Comparison of ENCODE assay signal across 1 cellular context in the genomic region with DNA sequence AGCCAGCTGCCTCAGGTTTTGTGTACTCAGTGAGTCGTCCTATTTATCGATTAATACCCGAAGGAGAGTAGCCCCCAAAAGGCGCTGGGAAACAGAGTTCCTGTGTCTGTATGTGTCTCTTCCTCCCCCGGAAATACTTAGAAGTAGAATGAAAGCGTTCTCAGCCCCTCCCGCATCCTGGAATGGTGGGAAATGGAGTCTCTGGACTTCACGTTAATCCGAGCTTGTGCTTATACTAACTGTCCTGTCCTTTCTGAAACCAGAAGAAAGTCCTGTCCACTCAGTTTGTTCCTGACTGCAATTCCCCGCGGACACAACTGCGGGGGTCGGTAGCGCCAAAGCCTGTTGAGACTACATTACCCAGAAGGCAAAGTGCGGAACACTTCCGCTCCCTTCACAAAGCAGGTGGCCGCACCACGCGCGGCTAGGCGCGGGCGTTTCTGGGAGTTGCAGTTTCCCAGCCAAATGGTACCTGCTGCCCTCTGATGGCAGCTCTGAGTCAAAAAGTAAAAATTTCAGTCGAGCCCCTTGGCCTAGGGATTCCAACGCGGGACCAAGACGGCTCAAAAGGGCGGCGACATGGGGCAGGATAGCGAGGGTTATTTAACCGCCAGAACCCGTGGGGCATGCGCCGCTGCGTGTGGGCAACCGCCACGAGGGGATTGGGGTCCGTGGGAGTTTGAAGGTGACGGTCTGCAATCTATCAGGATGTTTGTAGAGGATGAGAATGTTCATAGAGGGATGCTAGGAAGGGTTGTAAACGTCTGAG.
A peak's percentile ranks its signal among the peaks of the same experiment; 100 is the strongest.
TF ChIP-seq lines count a peak whose summit lies in the region.

No MANE protein-coding gene starts in this region.

TF ChIP-seq in H1, 55 proteins besides CTCF, POLR2A, EP300 and RAD21:
- TF ChIP-seq ASH2L (IDR thresholded peaks at IDR 0.05; ENCODE audit: low read length) (no peak), BACH1 (IDR thresholded peaks at IDR 0.05; ENCODE audit: low read length) (peak; percentile 24; the same call in 1 of the 2 replicates), MAFK (IDR thresholded peaks at IDR 0.05; ENCODE audit: low read depth, low read length) (no peak), POU5F1 (IDR thresholded peaks at IDR 0.05; ENCODE audit: low read depth, low read length) (no peak), POLR2AphosphoS5 (IDR thresholded peaks at IDR 0.05; ENCODE audit: low read depth, low read length) (no peak; the same call in 1 of the 2 replicates), CTBP2 (IDR thresholded peaks at IDR 0.05; ENCODE audit: borderline replicate concordance, insufficient read depth, insufficient read length, low read length) (no peak), JUND (IDR thresholded peaks at IDR 0.05; ENCODE audit: low read length) (no peak), SIX5 (IDR thresholded peaks at IDR 0.05; ENCODE audit: low read depth, low read length) (peak; percentile 98), RFX5 (IDR thresholded peaks at IDR 0.05; ENCODE audit: borderline replicate concordance, low read depth, low read length) (no peak), CBX8 (IDR thresholded peaks at IDR 0.05; ENCODE audit: borderline replicate concordance, low read depth, low read length) (no peak), BCL11A (IDR thresholded peaks at IDR 0.05; ENCODE audit: low read depth in 2 of 2, low read length in 2 of 2) (no peak), ZNF274 (IDR thresholded peaks at IDR 0.05; ENCODE audit: borderline replicate concordance, extremely low read depth, low read length) (no peak), KDM5A (IDR thresholded peaks at IDR 0.05; ENCODE audit: low read length) (no peak), JUN (IDR thresholded peaks at IDR 0.05; ENCODE audit: low read depth, low read length) (no peak), YY1 (IDR thresholded peaks at IDR 0.05; ENCODE audit: low read depth, low read length) (peak; percentile 79), HDAC6 (IDR thresholded peaks at IDR 0.05; ENCODE audit: low read depth, low read length) (no peak), EZH2 (IDR thresholded peaks at IDR 0.05; ENCODE audit: low read depth, low read length, severe bottlenecking) (no peak), CREB1 (IDR thresholded peaks at IDR 0.05) (peak; percentile 80), CHD2 (IDR thresholded peaks at IDR 0.05; ENCODE audit: low read length) (peak; percentile 78), SP1 (IDR thresholded peaks at IDR 0.05; ENCODE audit: low read depth, low read length) (0 out of 2 replicates have a peak, but pooled peaks have one; percentile 43), RNF2 (IDR thresholded peaks at IDR 0.05; ENCODE audit: borderline replicate concordance, low read depth, low read length, missing control alignments, poor library complexity, severe bottlenecking) (no peak), KDM4A (IDR thresholded peaks at IDR 0.05; ENCODE audit: low read depth, low read length, severe bottlenecking) (no peak), TAF7 (optimal IDR thresholded peaks at IDR 0.05; ENCODE audit: borderline replicate concordance, low read depth, low read length) (no peak), RXRA (IDR thresholded peaks at IDR 0.05; ENCODE audit: insufficient read depth, low read depth, low read length) (no peak), TBP (IDR thresholded peaks at IDR 0.05; ENCODE audit: low read depth, low read length) (peak; percentile 22; the same call in 1 of the 2 replicates), SIRT6 (IDR thresholded peaks at IDR 0.05; ENCODE audit: low read length) (no peak), NRF1 (IDR thresholded peaks at IDR 0.05; ENCODE audit: low read depth, low read length) (no peak), CEBPB (IDR thresholded peaks at IDR 0.05; ENCODE audit: low read depth, low read length) (no peak), RBBP5 (IDR thresholded peaks at IDR 0.05; ENCODE audit: borderline replicate concordance, low read depth, low read length) (no peak), EGR1 (IDR thresholded peaks at IDR 0.05; ENCODE audit: borderline replicate concordance, low read depth, low read length) (0 out of 2 replicates have a peak, but pooled peaks have one; percentile 5), BRCA1 (IDR thresholded peaks at IDR 0.05; ENCODE audit: low read depth, low read length) (no peak), CHD1 (IDR thresholded peaks at IDR 0.05; ENCODE audit: low read depth, low read length) (no peak), TEAD4 (IDR thresholded peaks at IDR 0.05; ENCODE audit: low read depth, low read length) (peak; percentile 66; the same call in 1 of the 2 replicates), SRF (IDR thresholded peaks at IDR 0.05; ENCODE audit: low read depth, low read length) (no peak), SUZ12 (IDR thresholded peaks at IDR 0.05; ENCODE audit: low read length) (no peak), KDM1A (IDR thresholded peaks at IDR 0.05; ENCODE audit: borderline replicate concordance, low read length) (no peak), FOSL1 (IDR thresholded peaks at IDR 0.05; ENCODE audit: insufficient read depth, low read depth, low read length) (no peak), SP4 (IDR thresholded peaks at IDR 0.05; ENCODE audit: low read length) (peak; percentile 74; the same call in 1 of the 2 replicates), CBX5 (IDR thresholded peaks at IDR 0.05; ENCODE audit: low read depth, low read length) (no peak), PHF8 (conservative IDR thresholded peaks at IDR 0.05; ENCODE audit: low read depth, low read length) (no peak), TCF12 (IDR thresholded peaks at IDR 0.05; ENCODE audit: low read depth, low read length) (0 out of 2 replicates have a peak, but pooled peaks have one; percentile 52), NANOG (IDR thresholded peaks at IDR 0.05; ENCODE audit: insufficient read depth, low read depth, low read length, poor library complexity, severe bottlenecking) (peak; percentile 7), SIN3A (conservative IDR thresholded peaks at IDR 0.05 in 1 of 2, IDR thresholded peaks at IDR 0.05 in 1 of 2; ENCODE audit: low read depth in 1 of 2, low read length in 2 of 2) (peak; percentile 58 to 94; a peak in 2 of 4 replicates), HDAC2 (IDR thresholded peaks at IDR 0.05; ENCODE audit: borderline replicate concordance in 1 of 2, low read depth in 2 of 2, low read length in 2 of 2) (no peak), GTF2F1 (IDR thresholded peaks at IDR 0.05; ENCODE audit: borderline replicate concordance, low read depth, low read length) (no peak), SP2 (IDR thresholded peaks at IDR 0.05; ENCODE audit: low read length) (no peak), TAF1 (IDR thresholded peaks at IDR 0.05; ENCODE audit: low read depth, low read length) (no peak), GABPA (IDR thresholded peaks at IDR 0.05; ENCODE audit: borderline replicate concordance, insufficient read depth, low read length) (peak; percentile 74; the same call in 1 of the 2 replicates), SAP30 (IDR thresholded peaks at IDR 0.05; ENCODE audit: insufficient read depth, insufficient replicate concordance, low read length) (no peak)
- TF ChIP-seq, protein P1, sequence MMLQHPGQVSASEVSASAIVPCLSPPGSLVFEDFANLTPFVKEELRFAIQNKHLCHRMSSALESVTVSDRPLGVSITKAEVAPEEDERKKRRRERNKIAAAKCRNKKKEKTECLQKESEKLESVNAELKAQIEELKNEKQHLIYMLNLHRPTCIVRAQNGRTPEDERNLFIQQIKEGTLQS (IDR thresholded peaks at IDR 0.05; ENCODE audit: insufficient read depth, low read depth, low read length): peak; percentile 92
- TF ChIP-seq, protein P2, sequence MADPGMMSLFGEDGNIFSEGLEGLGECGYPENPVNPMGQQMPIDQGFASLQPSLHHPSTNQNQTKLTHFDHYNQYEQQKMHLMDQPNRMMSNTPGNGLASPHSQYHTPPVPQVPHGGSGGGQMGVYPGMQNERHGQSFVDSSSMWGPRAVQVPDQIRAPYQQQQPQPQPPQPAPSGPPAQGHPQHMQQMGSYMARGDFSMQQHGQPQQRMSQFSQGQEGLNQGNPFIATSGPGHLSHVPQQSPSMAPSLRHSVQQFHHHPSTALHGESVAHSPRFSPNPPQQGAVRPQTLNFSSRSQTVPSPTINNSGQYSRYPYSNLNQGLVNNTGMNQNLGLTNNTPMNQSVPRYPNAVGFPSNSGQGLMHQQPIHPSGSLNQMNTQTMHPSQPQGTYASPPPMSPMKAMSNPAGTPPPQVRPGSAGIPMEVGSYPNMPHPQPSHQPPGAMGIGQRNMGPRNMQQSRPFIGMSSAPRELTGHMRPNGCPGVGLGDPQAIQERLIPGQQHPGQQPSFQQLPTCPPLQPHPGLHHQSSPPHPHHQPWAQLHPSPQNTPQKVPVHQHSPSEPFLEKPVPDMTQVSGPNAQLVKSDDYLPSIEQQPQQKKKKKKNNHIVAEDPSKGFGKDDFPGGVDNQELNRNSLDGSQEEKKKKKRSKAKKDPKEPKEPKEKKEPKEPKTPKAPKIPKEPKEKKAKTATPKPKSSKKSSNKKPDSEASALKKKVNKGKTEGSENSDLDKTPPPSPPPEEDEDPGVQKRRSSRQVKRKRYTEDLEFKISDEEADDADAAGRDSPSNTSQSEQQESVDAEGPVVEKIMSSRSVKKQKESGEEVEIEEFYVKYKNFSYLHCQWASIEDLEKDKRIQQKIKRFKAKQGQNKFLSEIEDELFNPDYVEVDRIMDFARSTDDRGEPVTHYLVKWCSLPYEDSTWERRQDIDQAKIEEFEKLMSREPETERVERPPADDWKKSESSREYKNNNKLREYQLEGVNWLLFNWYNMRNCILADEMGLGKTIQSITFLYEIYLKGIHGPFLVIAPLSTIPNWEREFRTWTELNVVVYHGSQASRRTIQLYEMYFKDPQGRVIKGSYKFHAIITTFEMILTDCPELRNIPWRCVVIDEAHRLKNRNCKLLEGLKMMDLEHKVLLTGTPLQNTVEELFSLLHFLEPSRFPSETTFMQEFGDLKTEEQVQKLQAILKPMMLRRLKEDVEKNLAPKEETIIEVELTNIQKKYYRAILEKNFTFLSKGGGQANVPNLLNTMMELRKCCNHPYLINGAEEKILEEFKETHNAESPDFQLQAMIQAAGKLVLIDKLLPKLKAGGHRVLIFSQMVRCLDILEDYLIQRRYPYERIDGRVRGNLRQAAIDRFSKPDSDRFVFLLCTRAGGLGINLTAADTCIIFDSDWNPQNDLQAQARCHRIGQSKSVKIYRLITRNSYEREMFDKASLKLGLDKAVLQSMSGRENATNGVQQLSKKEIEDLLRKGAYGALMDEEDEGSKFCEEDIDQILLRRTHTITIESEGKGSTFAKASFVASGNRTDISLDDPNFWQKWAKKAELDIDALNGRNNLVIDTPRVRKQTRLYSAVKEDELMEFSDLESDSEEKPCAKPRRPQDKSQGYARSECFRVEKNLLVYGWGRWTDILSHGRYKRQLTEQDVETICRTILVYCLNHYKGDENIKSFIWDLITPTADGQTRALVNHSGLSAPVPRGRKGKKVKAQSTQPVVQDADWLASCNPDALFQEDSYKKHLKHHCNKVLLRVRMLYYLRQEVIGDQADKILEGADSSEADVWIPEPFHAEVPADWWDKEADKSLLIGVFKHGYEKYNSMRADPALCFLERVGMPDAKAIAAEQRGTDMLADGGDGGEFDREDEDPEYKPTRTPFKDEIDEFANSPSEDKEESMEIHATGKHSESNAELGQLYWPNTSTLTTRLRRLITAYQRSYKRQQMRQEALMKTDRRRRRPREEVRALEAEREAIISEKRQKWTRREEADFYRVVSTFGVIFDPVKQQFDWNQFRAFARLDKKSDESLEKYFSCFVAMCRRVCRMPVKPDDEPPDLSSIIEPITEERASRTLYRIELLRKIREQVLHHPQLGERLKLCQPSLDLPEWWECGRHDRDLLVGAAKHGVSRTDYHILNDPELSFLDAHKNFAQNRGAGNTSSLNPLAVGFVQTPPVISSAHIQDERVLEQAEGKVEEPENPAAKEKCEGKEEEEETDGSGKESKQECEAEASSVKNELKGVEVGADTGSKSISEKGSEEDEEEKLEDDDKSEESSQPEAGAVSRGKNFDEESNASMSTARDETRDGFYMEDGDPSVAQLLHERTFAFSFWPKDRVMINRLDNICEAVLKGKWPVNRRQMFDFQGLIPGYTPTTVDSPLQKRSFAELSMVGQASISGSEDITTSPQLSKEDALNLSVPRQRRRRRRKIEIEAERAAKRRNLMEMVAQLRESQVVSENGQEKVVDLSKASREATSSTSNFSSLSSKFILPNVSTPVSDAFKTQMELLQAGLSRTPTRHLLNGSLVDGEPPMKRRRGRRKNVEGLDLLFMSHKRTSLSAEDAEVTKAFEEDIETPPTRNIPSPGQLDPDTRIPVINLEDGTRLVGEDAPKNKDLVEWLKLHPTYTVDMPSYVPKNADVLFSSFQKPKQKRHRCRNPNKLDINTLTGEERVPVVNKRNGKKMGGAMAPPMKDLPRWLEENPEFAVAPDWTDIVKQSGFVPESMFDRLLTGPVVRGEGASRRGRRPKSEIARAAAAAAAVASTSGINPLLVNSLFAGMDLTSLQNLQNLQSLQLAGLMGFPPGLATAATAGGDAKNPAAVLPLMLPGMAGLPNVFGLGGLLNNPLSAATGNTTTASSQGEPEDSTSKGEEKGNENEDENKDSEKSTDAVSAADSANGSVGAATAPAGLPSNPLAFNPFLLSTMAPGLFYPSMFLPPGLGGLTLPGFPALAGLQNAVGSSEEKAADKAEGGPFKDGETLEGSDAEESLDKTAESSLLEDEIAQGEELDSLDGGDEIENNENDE (IDR thresholded peaks at IDR 0.05; ENCODE audit: insufficient replicate concordance, low read length): no peak
- TF ChIP-seq, protein P3, sequence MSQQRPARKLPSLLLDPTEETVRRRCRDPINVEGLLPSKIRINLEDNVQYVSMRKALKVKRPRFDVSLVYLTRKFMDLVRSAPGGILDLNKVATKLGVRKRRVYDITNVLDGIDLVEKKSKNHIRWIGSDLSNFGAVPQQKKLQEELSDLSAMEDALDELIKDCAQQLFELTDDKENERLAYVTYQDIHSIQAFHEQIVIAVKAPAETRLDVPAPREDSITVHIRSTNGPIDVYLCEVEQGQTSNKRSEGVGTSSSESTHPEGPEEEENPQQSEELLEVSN (IDR thresholded peaks at IDR 0.05): peak; percentile 39; the same call in 1 of the 2 replicates
- TF ChIP-seq, protein P4, sequence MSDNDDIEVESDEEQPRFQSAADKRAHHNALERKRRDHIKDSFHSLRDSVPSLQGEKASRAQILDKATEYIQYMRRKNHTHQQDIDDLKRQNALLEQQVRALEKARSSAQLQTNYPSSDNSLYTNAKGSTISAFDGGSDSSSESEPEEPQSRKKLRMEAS (IDR thresholded peaks at IDR 0.05): peak; percentile 78
- TF ChIP-seq, protein P5, sequence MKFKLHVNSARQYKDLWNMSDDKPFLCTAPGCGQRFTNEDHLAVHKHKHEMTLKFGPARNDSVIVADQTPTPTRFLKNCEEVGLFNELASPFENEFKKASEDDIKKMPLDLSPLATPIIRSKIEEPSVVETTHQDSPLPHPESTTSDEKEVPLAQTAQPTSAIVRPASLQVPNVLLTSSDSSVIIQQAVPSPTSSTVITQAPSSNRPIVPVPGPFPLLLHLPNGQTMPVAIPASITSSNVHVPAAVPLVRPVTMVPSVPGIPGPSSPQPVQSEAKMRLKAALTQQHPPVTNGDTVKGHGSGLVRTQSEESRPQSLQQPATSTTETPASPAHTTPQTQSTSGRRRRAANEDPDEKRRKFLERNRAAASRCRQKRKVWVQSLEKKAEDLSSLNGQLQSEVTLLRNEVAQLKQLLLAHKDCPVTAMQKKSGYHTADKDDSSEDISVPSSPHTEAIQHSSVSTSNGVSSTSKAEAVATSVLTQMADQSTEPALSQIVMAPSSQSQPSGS (IDR thresholded peaks at IDR 0.05; ENCODE audit: low read length): 0 out of 2 replicates have a peak, but pooled peaks have one; percentile 53
- TF ChIP-seq, protein P6, sequence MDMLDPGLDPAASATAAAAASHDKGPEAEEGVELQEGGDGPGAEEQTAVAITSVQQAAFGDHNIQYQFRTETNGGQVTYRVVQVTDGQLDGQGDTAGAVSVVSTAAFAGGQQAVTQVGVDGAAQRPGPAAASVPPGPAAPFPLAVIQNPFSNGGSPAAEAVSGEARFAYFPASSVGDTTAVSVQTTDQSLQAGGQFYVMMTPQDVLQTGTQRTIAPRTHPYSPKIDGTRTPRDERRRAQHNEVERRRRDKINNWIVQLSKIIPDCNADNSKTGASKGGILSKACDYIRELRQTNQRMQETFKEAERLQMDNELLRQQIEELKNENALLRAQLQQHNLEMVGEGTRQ (IDR thresholded peaks at IDR 0.05; ENCODE audit: low read length): peak; percentile 84
TF ChIP-seq in H1: peak in this region for 19.
